10 cellular contexts compared by ENCODE assay signal in genomic region chr6:117264487-117265424, GRCh38. TPM values are rescaled to one million over a fixed set of nuclear protein-coding genes. Genes with fewer than 3 reads are reported as not detected.
DNase-seq lines count a peak whose midpoint lies in the region; ATAC-seq and TF ChIP-seq lines count a peak whose summit lies in the region.
"Had no signal": no experiment of that assay in that cellular context is flagged by ENCODE, and none has a peak within 500 bp of the region (broad histone marks: within the 10 kb centered on the region; RNA-seq: fewer than 3 reads in every experiment).

No MANE protein-coding gene starts in this region.

- H3K9me3 Mint-ChIP-seq in activated naive CD8-positive, alpha-beta T cell treated with anti-CD3 and anti-CD28 coated beads, Interleukin-2, amount 50 U/mL, for 24 hours = peaks cover 4% of the 10 kb centered on the region
- peaks cover 0 to 38% (median 4%) of the 10 kb centered on the region in 6 donors for H3K9me3 Mint-ChIP-seq in immature natural killer cell

- H3K27me3 Mint-ChIP-seq in activated naive CD8-positive, alpha-beta T cell treated with anti-CD3 and anti-CD28 coated beads, Interleukin-2, amount 50 U/mL, for 24 hours = peaks cover 76% of the 10 kb centered on the region
- peaks cover 18 to 42% (median 29%) of the 10 kb centered on the region in 3 donors for H3K27me3 Mint-ChIP-seq in immature natural killer cell (ENCODE audit: low read depth in 3 of 3)

- no peaks in the 10 kb centered on the region for H3K36me3 ChIP-seq in stomach smooth muscle (ENCODE audit: control insufficient read depth in 2 of 2, insufficient read depth in 2 of 2, low read length in 2 of 2)
- H3K36me3 ChIP-seq in BE2C = no peaks in the 10 kb centered on the region
- H3K36me3 ChIP-seq: BLaER1 had no signal

- H3K4me1 ChIP-seq in stomach smooth muscle (ENCODE audit: control insufficient read depth, insufficient read depth, low read length) = peaks cover 16% of the 10 kb centered on the region
- H3K4me1 ChIP-seq in BE2C = no peaks in the 10 kb centered on the region
- H3K4me1 ChIP-seq: BLaER1 had no signal

- H3K27ac ChIP-seq in stomach smooth muscle (ENCODE audit: low read length) = no peak overlapping the region
- H3K27ac ChIP-seq: BLaER1, VCaP had no signal

- ATAC-seq in HG03108 (IDR thresholded peaks at IDR 0.05; ENCODE audit: unreplicated experiment) = peak; percentile 61
- ATAC-seq in activated naive CD8-positive, alpha-beta T cell treated with anti-CD3 and anti-CD28 coated beads, Interleukin-2, amount 50 U/mL, for 24 hours = peak; percentile 62

- peaks cover 10% of the 10 kb centered on the region for H3K4me1 Mint-ChIP-seq in activated naive CD8-positive, alpha-beta T cell treated with anti-CD3 and anti-CD28 coated beads, Interleukin-2, amount 50 U/mL, for 24 hours
- no peaks in the 10 kb centered on the region for H3K4me1 Mint-ChIP-seq in immature natural killer cell

- no peak overlapping the region for H3K9ac ChIP-seq in stomach smooth muscle (ENCODE audit: low read length in 2 of 2)
- H3K9ac ChIP-seq: BLaER1 had no signal

- TF ChIP-seq CTCF in BE2C (IDR thresholded peaks at IDR 0.05; ENCODE audit: low read depth, low read length) = no peak

- H3K4me3 ChIP-seq in stomach smooth muscle (ENCODE audit: low read length in 2 of 2) = peak overlapping the region; percentile 73 to 85
- no peak overlapping the region; the same call in 1 of the 2 replicates for H3K4me3 ChIP-seq in BE2C (ENCODE audit: low read depth, low read length)
- H3K4me3 ChIP-seq: BLaER1 had no signal

- peak in 2 of 3 experiments; percentile 44 to 69 for DNase-seq in NCI-H1417 (lab: John Stamatoyannopoulos, UW)
- DNase-seq in NCI-H1417 treated with DMSO at 0.1 percent for 48 hours (lab: John Stamatoyannopoulos, UW) = no peak
- DNase-seq in activated naive CD8-positive, alpha-beta T cell treated with anti-CD3 and anti-CD28 coated beads, Interleukin-2, amount 50 U/mL, for 24 hours = peak; percentile 21
- DNase-seq in immature natural killer cell = no peak
- no peak for DNase-seq in NCI-H2029 (lab: John Stamatoyannopoulos, UW)
- no peak for DNase-seq in BE2C

- peaks cover 63 to 77% of the 10 kb centered on the region in 2 donors for H3K27me3 ChIP-seq in stomach smooth muscle (ENCODE audit: control insufficient read depth in 1 of 2, insufficient read depth in 2 of 2, low read length in 2 of 2)
- peaks cover 98% of the 10 kb centered on the region for H3K27me3 ChIP-seq in BE2C

- H3K27ac Mint-ChIP-seq in activated naive CD8-positive, alpha-beta T cell treated with anti-CD3 and anti-CD28 coated beads, Interleukin-2, amount 50 U/mL, for 24 hours = no peak overlapping the region
- no peak overlapping the region for H3K27ac Mint-ChIP-seq in immature natural killer cell

- no peaks in the 10 kb centered on the region for H3K36me3 Mint-ChIP-seq in activated naive CD8-positive, alpha-beta T cell treated with anti-CD3 and anti-CD28 coated beads, Interleukin-2, amount 50 U/mL, for 24 hours (ENCODE audit: low read depth)
- H3K36me3 Mint-ChIP-seq in immature natural killer cell = no peaks in the 10 kb centered on the region

- H3K9me3 ChIP-seq in stomach smooth muscle (ENCODE audit: control insufficient read depth in 2 of 2, low read length in 2 of 2) = peaks cover 2 to 7% of the 10 kb centered on the region in 2 donors
- no peaks in the 10 kb centered on the region for H3K9me3 ChIP-seq in BE2C

- H3K4me3 Mint-ChIP-seq in activated naive CD8-positive, alpha-beta T cell treated with anti-CD3 and anti-CD28 coated beads, Interleukin-2, amount 50 U/mL, for 24 hours = peak overlapping the region; percentile 63
- H3K4me3 Mint-ChIP-seq in immature natural killer cell = peak overlapping the region; percentile 10 to 63 (median 32)

RNA-seq across cellular contexts. Expression of gene VGLL2, which starts 0.6 kb away (rescaled TPM):
- polyA plus RNA-seq in immature natural killer cell = not detected
- not detected for polyA plus RNA-seq in BE2C (2012; ENCODE audit: insufficient read depth, insufficient read length, low read depth)

Comparison
In these comparisons a context has a peak if more than half of its experiments do, and no peak if none do; other contexts are left out.
1. DNase-seq: peak in NCI-H1417 (2 of 3) and activated naive CD8-positive, alpha-beta T cell treated with anti-CD3 and anti-CD28 coated beads, Interleukin-2, amount 50 U/mL, for 24 hours (single experiment); none in NCI-H1417 treated with DMSO at 0.1 percent for 48 hours (single experiment), immature natural killer cell (0 of 3), NCI-H2029 (single experiment) and BE2C (single experiment).